ENCODE assay signal across 7 cellular contexts in genomic region chr12:57603758-57604453, GRCh38. TPM values are rescaled to one million over a fixed set of nuclear protein-coding genes. Genes with fewer than 3 reads are reported as not detected.
DNase-seq lines count a peak whose midpoint lies in the region; ATAC-seq, FAIRE-seq and TF ChIP-seq lines count a peak whose summit lies in the region.

No MANE protein-coding gene starts in this region.

- TF ChIP-seq CTCF in RWPE2 (IDR thresholded peaks at IDR 0.05; ENCODE audit: poor library complexity, severe bottlenecking) (no peak), epithelial cell of proximal tubule (conservative IDR thresholded peaks at IDR 0.05; ENCODE audit: low read depth, low read length) (no peak), D721Med (IDR thresholded peaks at IDR 0.05; ENCODE audit: insufficient read depth, missing control alignments) (no peak)

- H3K4me3 ChIP-seq in RWPE2 (ENCODE audit: severe bottlenecking) (peak overlapping the region; percentile 43), epithelial cell of proximal tubule (ENCODE audit: low read depth, low read length) (peak overlapping the region; percentile 83)

- peak overlapping the region; percentile 19 for H3K27ac ChIP-seq in RWPE2 (ENCODE audit: poor library complexity, severe bottlenecking)

- FAIRE-seq in GM18507 (lab: Jason Lieb, UNC): peak; percentile 49
- FAIRE-seq in D721Med (lab: Jason Lieb, UNC): no peak

- no peak for DNase-seq in GM18507 (ENCODE audit: extremely low spot score, insufficient read length, low read depth)
- no peak for DNase-seq in RWPE2 (ENCODE audit: low spot score)
- no peak for DNase-seq in epithelial cell of proximal tubule (ENCODE audit: low read depth)
- peak; percentile 32 for DNase-seq in myocyte (ENCODE audit: low read depth)
- DNase-seq in D721Med (ENCODE audit: insufficient read length, low spot score): no peak

- peak; percentile 51; the same call in 2 of the 3 replicates for ATAC-seq in RWPE2 (ENCODE audit: low read depth)
- ATAC-seq in HG03280 (IDR thresholded peaks at IDR 0.05; ENCODE audit: unreplicated experiment): no peak
- no peak for ATAC-seq in GM21723 (IDR thresholded peaks at IDR 0.05; ENCODE audit: unreplicated experiment)

- H3K36me3 ChIP-seq in RWPE2 (ENCODE audit: low read depth): peaks cover 18% of the 10 kb centered on the region

- H3K4me1 ChIP-seq in RWPE2 (ENCODE audit: insufficient read depth, poor library complexity, severe bottlenecking): peaks cover 5% of the 10 kb centered on the region

- H3K27me3 ChIP-seq in RWPE2 (ENCODE audit: insufficient read depth, poor library complexity, severe bottlenecking): no peaks in the 10 kb centered on the region

- H3K9me3 ChIP-seq in RWPE2 (ENCODE audit: severe bottlenecking): no peaks in the 10 kb centered on the region

RNA-seq across cellular contexts. Expression of gene DTX3, which starts 0.7 kb away (rescaled TPM):
- total RNA-seq in epithelial cell of proximal tubule (8.0 and 8.1 TPM in 2 replicates), myocyte (22.1 and 22.5 TPM in 2 replicates)
- 26.0 TPM for polyA plus RNA-seq in myocyte (2012)

RNA-seq across cellular contexts. Expression of gene ARHGEF25, which starts 7.3 kb away (rescaled TPM):
- total RNA-seq in epithelial cell of proximal tubule (1.3 and 6.2 TPM in 2 replicates), myocyte (8.6 and 12.4 TPM in 2 replicates)
- polyA plus RNA-seq in myocyte (2012): 26.8 TPM

RNA-seq across cellular contexts. Expression of gene PIP4K2C, which starts 12.9 kb away (rescaled TPM):
- 34.2 and 46.6 TPM in 2 replicates for total RNA-seq in epithelial cell of proximal tubule
- total RNA-seq in myocyte: 15.4 and 20.2 TPM in 2 replicates
- polyA plus RNA-seq in myocyte (2012): 17.8 TPM

RNA-seq across cellular contexts. Expression of gene B4GALNT1, which starts 29.1 kb away (rescaled TPM):
- total RNA-seq in epithelial cell of proximal tubule (0.14 and 0.69 TPM in 2 replicates), myocyte (2.5 and 3.4 TPM in 2 replicates)
- polyA plus RNA-seq in myocyte (2012): 1.6 TPM

RNA-seq across cellular contexts. Expression of gene KIF5A, which starts 54.1 kb away (rescaled TPM):
- 0.46 and 0.51 TPM in 2 replicates for total RNA-seq in epithelial cell of proximal tubule
- not detected in 2 replicates for total RNA-seq in myocyte
- 0.04 TPM for polyA plus RNA-seq in myocyte (2012)
